16 cellular contexts compared by ENCODE assay signal in genomic region chr10:132479024-132479602, GRCh38. TPM values are rescaled to one million over a fixed set of nuclear protein-coding genes. Genes with fewer than 3 reads are reported as not detected.
A peak's percentile ranks its signal among the peaks of the same experiment; 100 is the strongest.
DNase-seq lines count a peak whose midpoint lies in the region; ATAC-seq, FAIRE-seq and TF ChIP-seq lines count a peak whose summit lies in the region.
"Had no signal": no experiment of that assay in that cellular context is flagged by ENCODE, and none has a peak within 500 bp of the region (broad histone marks: within the 10 kb centered on the region; RNA-seq: fewer than 3 reads in every experiment).

No MANE protein-coding gene starts in this region.

- no peak overlapping the region for H3K9ac ChIP-seq in H1 (replicated peaks in 1 of 4; ENCODE audit: extremely low read depth in 1 of 4, low read depth in 3 of 4, low read length in 3 of 4)

- CTCF ChIA-PET in H1 (lab: Charles Lee; ENCODE audit: partially characterized antibody) = interaction anchor here (0.6 to 1.7 kb wide), 6 partner anchors 8 to 802 kb away, joined by 3 to 11 read pairs (median 4); no protein-coding TSS in a partner anchor

- H4K20me1 ChIP-seq in H1 (replicated peaks in 1 of 2; ENCODE audit: control insufficient read depth in 1 of 2, insufficient read depth in 2 of 2, low read length in 2 of 2) = no peaks in the 10 kb centered on the region

- POLR2A ChIA-PET in H1 (lab: Charles Lee; ENCODE audit: partially characterized antibody) = no interaction called here

- FAIRE-seq in H1 (lab: Jason Lieb, UNC) = no peak

- no peak overlapping the region for H2BK120ac ChIP-seq in H1 (replicated peaks; ENCODE audit: low read depth, low read length)

- H2BK15ac ChIP-seq in H1 (ENCODE audit: low read length) = no peak overlapping the region

- H2BK20ac ChIP-seq in H1 (ENCODE audit: low read length) = no peak overlapping the region

- H2AK5ac ChIP-seq in H1 (ENCODE audit: low read depth, low read length) = no peak overlapping the region

- no peak overlapping the region for H3K4ac ChIP-seq in H1 (replicated peaks; ENCODE audit: insufficient read length, low read depth, low read length)

- DNase-seq in activated effector memory CD4-positive, alpha-beta T cell treated with anti-CD3 and anti-CD28 coated beads, Interleukin-2, amount 50 U/mL, for 16 hours = peak; percentile 41
- no peak for DNase-seq in activated effector memory CD4-positive, alpha-beta T cell treated with Interleukin-2 at 50 U/mL for 16 hours
- DNase-seq in EL (peak; percentile 48), H1 (ENCODE audit: low read depth in 1 of 2, low spot score in 2 of 2) (no peak), gastrocnemius medialis (peak in 1 of 2 donors; percentile 13), posterior vena cava (ENCODE audit: low spot score) (no peak), MV-4-11 (lab: John Stamatoyannopoulos, UW) (no peak)
- DNase-seq: 8988T, C1 segment of cervical spinal cord, NCI-H1436, NCI-H2029 treated with DMSO at 0.1 percent for 48 hours, NCI-H2171 treated with DMSO at 0.1 percent for 48 hours, NCI-H446 treated with DMSO at 0.1 percent for 48 hours had no signal

- WGBS in H1 (ENCODE audit: extremely low coverage in 1 of 2, insufficient coverage in 1 of 2, insufficient read length in 1 of 2, insufficient replicate concordance in 2 of 2, low coverage in 1 of 2, low lambda C conversion rate in 2 of 2, missing lambda C conversion rate in 1 of 2), 2 experiments = 90% methylated on average over 14 of the region's 14 CpGs; no CpG with 5 or more reads in 1 of the 2 experiments

- in situ Hi-C loops in gastrocnemius medialis (cut with MboI; ENCODE audit: low sequenced_read_pairs in 4 of 4) = no loop called here

- intact Hi-C loops in gastrocnemius medialis (cut with DNase I; ENCODE audit: low total_unique reads) (no loop called here), posterior vena cava (cut with DNase I) (no loop called here)

- no peak for TF ChIP-seq RAD21 in H1 (IDR thresholded peaks at IDR 0.05 in 1 of 2, conservative IDR thresholded peaks at IDR 0.05 in 1 of 2; ENCODE audit: low read depth in 2 of 2, low read length in 2 of 2)

- no peaks in the 10 kb centered on the region for H3K79me1 ChIP-seq in H1 (ENCODE audit: low read depth, low read length)

- H3K4me3 ChIP-seq in H1 (ENCODE audit: extremely low read depth in 1 of 4, insufficient read depth in 2 of 4, low read depth in 3 of 4, low read length in 4 of 4) (no peak overlapping the region), gastrocnemius medialis (no peak overlapping the region)
- H3K4me3 ChIP-seq: HAP-1, SJSA1 had no signal

- no peak overlapping the region for H3K4me2 ChIP-seq in H1 (ENCODE audit: insufficient read depth in 1 of 2, low read depth in 2 of 2, low read length in 2 of 2)

- H2BK5ac ChIP-seq in H1 (ENCODE audit: low read depth, low read length) = no peak overlapping the region; the same call in 1 of the 2 replicates

- TF ChIP-seq POLR2A in H1 (IDR thresholded peaks at IDR 0.05; ENCODE audit: control extremely low read depth in 1 of 2, low read depth in 2 of 2, low read length in 2 of 2) = no peak
- TF ChIP-seq POLR2A in gastrocnemius medialis (IDR thresholded peaks at IDR 0.05) = no peak

- H2AFZ ChIP-seq in H1 (ENCODE audit: low read length) = no peak overlapping the region

- ATAC-seq in gastrocnemius medialis = no peak
- no peak for ATAC-seq in HG02840 (IDR thresholded peaks at IDR 0.05; ENCODE audit: low FRiP score, unreplicated experiment)

- no peaks in the 10 kb centered on the region for H3K79me2 ChIP-seq in H1 (ENCODE audit: control insufficient read depth in 1 of 2, insufficient read depth in 2 of 2, low read length in 2 of 2)

- H3K36me3 ChIP-seq in H1 (ENCODE audit: control insufficient read depth in 2 of 4, insufficient read depth in 4 of 4, low read length in 3 of 4) (no peaks in the 10 kb centered on the region), gastrocnemius medialis (no peaks in the 10 kb centered on the region)
- H3K36me3 ChIP-seq: HAP-1, SJSA1 had no signal

- H3K23me2 ChIP-seq in H1 (ENCODE audit: low read depth, low read length) = no peaks in the 10 kb centered on the region

- H3K9me3 ChIP-seq in H1 (ENCODE audit: insufficient read depth in 2 of 2, low read depth in 1 of 2, low read length in 1 of 2) (no peaks in the 10 kb centered on the region), gastrocnemius medialis (no peaks in the 10 kb centered on the region)
- H3K9me3 ChIP-seq: HAP-1, SJSA1 had no signal

- H3K27ac ChIP-seq in H1 (ENCODE audit: low read depth, low read length) = no peak overlapping the region
- peak overlapping the region; percentile 71 to 79 (median 75) for H3K27ac ChIP-seq in gastrocnemius medialis
- H3K27ac ChIP-seq: SJSA1 had no signal

- 0 out of 2 replicates have a peak overlapping the region, but pooled peaks have one; percentile 75 for H2BK12ac ChIP-seq in H1 (ENCODE audit: low read depth, low read length)

- no peak overlapping the region for H3K56ac ChIP-seq in H1 (replicated peaks; ENCODE audit: insufficient read length, low read depth, low read length)

- H3K27me3 ChIP-seq in H1 (replicated peaks in 1 of 4; ENCODE audit: control insufficient read depth in 3 of 4, extremely low read depth in 1 of 4, insufficient read depth in 3 of 4, low read length in 3 of 4) (no peaks in the 10 kb centered on the region; a peak in 2 of 7 replicates), gastrocnemius medialis (no peaks in the 10 kb centered on the region)
- H3K27me3 ChIP-seq: SJSA1 had no signal

- peaks cover 0 to 5% (median 2%) of the 10 kb centered on the region in 4 experiments; a peak in 2 of 7 replicates for H3K4me1 ChIP-seq in H1 (replicated peaks in 1 of 4; ENCODE audit: control insufficient read depth in 3 of 4, insufficient read depth in 4 of 4, low read length in 3 of 4)
- H3K4me1 ChIP-seq in gastrocnemius medialis = peaks cover 24 to 25% of the 10 kb centered on the region in 2 donors

- H3K18ac ChIP-seq in H1 (ENCODE audit: extremely low read depth, low read length) = no peak overlapping the region

- no peak overlapping the region for H4K5ac ChIP-seq in H1 (ENCODE audit: insufficient read length, low read depth, low read length)

- H3K14ac ChIP-seq in H1 (ENCODE audit: insufficient read length) = no peak overlapping the region

- H4K8ac ChIP-seq in H1 (ENCODE audit: extremely low read depth, insufficient read depth, low read length) = no peak overlapping the region

- H4K91ac ChIP-seq in H1 (replicated peaks; ENCODE audit: insufficient read length, low read length) = no peak overlapping the region

- no peak for TF ChIP-seq EP300 in H1 (IDR thresholded peaks at IDR 0.05; ENCODE audit: borderline replicate concordance in 1 of 2, low read depth in 2 of 2, low read length in 2 of 2)

- TF ChIP-seq CTCF in H1 (IDR thresholded peaks at IDR 0.05; ENCODE audit: control extremely low read depth in 1 of 3, insufficient read depth in 1 of 3, low read depth in 1 of 3, low read length in 3 of 3) = no peak
- TF ChIP-seq CTCF in gastrocnemius medialis (IDR thresholded peaks at IDR 0.05 in 4 of 5, conservative IDR thresholded peaks at IDR 0.05 in 1 of 5) = no peak

- H3K23ac ChIP-seq in H1 (ENCODE audit: insufficient read length) = no peak overlapping the region

TF ChIP-seq in H1, 55 proteins besides CTCF, POLR2A, EP300 and RAD21:
- TF ChIP-seq SUZ12 (IDR thresholded peaks at IDR 0.05; ENCODE audit: low read length) (no peak), SIN3A (conservative IDR thresholded peaks at IDR 0.05 in 1 of 2, IDR thresholded peaks at IDR 0.05 in 1 of 2; ENCODE audit: low read depth in 1 of 2, low read length in 2 of 2) (no peak)

RNA-seq across cellular contexts. Expression of gene INPP5A, which starts 58.5 kb away (rescaled TPM):
- 25.5 and 27.5 TPM in 2 replicates for total RNA-seq in H1 (2021; fragmentation: NEBNext Ultra II Directional; extraction: Animal tissue kit (Norgen Biotek cat#: 25700))
- polyA plus RNA-seq in H1 (2011; rRNA removed) = 16.8 and 19.7 TPM in 2 replicates
- 15.9 TPM for polyA plus RNA-seq in H1 (2011; cell fraction: cytosol; rRNA removed)
- 12.0 TPM for polyA plus RNA-seq in H1 (2011; cell fraction: nucleus; rRNA removed)
- polyA plus RNA-seq in H1 (2012, experiment 1 of 2) = 16.0 to 19.8 TPM (median 18.0 TPM) in 4 replicates
- 19.3 TPM for polyA plus RNA-seq in H1 (2012, experiment 2 of 2)
- 15.4 TPM for polyA plus RNA-seq in H1 (2013, experiment 1 of 2)
- 14.7 TPM for polyA plus RNA-seq in H1 (2013, experiment 2 of 2)
- 21.6 and 22.1 TPM in 2 replicates for polyA minus RNA-seq in H1 (2011; rRNA and poly(A)+ RNA removed)
- polyA minus RNA-seq in H1 (2011; cell fraction: cytosol; rRNA and poly(A)+ RNA removed) = 12.3 TPM
- polyA minus RNA-seq in H1 (2011; cell fraction: nucleus; rRNA and poly(A)+ RNA removed) = 12.1 TPM
- total RNA-seq in gastrocnemius medialis (100 to 1,000 TPM in 2 of 4 donors, 10 to 100 TPM in 2; 74.9 to 107 (median 92.4) TPM), posterior vena cava (100 to 1,000 TPM in 1 of 2 donors, 10 to 100 TPM in 1; 65.2 to 102 TPM)

Comparison
In these comparisons a context has a peak if more than half of its experiments do, and no peak if none do; other contexts are left out.
1. DNase-seq: peak in activated effector memory CD4-positive, alpha-beta T cell treated with anti-CD3 and anti-CD28 coated beads, Interleukin-2, amount 50 U/mL, for 16 hours (single experiment) and EL (single experiment); none in activated effector memory CD4-positive, alpha-beta T cell treated with Interleukin-2 at 50 U/mL for 16 hours (single experiment), H1 (0 of 2), posterior vena cava (single experiment) and MV-4-11 (single experiment).